ENCODE assay signal across 30 cellular contexts in genomic region chr1:193009501-193009900, GRCh38.
"Had no signal": no experiment of that assay in that cellular context is flagged by ENCODE, and none has a peak within 500 bp of the region (broad histone marks: within the 10 kb centered on the region; RNA-seq: fewer than 3 reads in every experiment).

No MANE protein-coding gene starts in this region.

- H3K4me1 ChIP-seq: foreskin keratinocyte, neural progenitor cell, prostate gland, right atrium auricular region, testis had no signal

- H3K36me3 ChIP-seq: colonic mucosa, esophagus muscularis mucosa, gastroesophageal sphincter, heart left ventricle, neural progenitor cell, prostate gland, right atrium auricular region, tibial artery had no signal

- H3K4me3 ChIP-seq: colonic mucosa, esophagus muscularis mucosa, gastroesophageal sphincter, heart left ventricle, lung, mucosa of descending colon, neural progenitor cell, prostate gland, right atrium auricular region, testis, tibial artery had no signal

- H3K27me3 ChIP-seq: colonic mucosa, esophagus muscularis mucosa, foreskin keratinocyte, gastroesophageal sphincter, heart left ventricle, neural progenitor cell, right atrium auricular region, testis, tibial artery had no signal

- DNase-seq: colonic mucosa; effector CD8-positive, alpha-beta T cell; foreskin keratinocyte; heart left ventricle; hippocampal formation; immature natural killer cell; mucosa of descending colon; naive B cell; stimulated activated CD4-positive, alpha-beta T cell treated with anti-CD3 and anti-CD28 coated beads, Interleukin-2, amount 100 ng/mL, for 24 hours; stimulated activated CD4-positive, alpha-beta T cell treated with anti-CD3 and anti-CD28 coated beads, Interleukin-4, amount 100 ng/mL, for 24 hours; stimulated activated naive CD8-positive, alpha-beta T cell treated with anti-CD3 and anti-CD28 coated beads, Interleukin-15, Interleukin-2, amounts not matched to agents 100 U/mL and 50 U/mL, for 24 hours; substantia nigra; testis; tibial artery had no signal

- H3K27ac ChIP-seq: colonic mucosa, esophagus muscularis mucosa, foreskin keratinocyte, gastroesophageal sphincter, heart left ventricle, neural progenitor cell, prostate gland, right atrium auricular region, testis, tibial artery had no signal

- ATAC-seq: foreskin keratinocyte; gastroesophageal sphincter; heart left ventricle; left lobe of liver; mucosa of descending colon; natural killer cell treated with Interleukin-12 subunit alpha and Interleukin-12 subunit beta and Interleukin-15 and Interleukin-18, amount 100 ng/mL, for 72 hours; sciatic nerve; stimulated activated effector memory CD8-positive, alpha-beta T cell treated with anti-CD3 and anti-CD28 coated beads, Interleukin-12 subunit alpha, Interleukin-12 subunit beta, amount 100 ng/mL, for 72 hours; stimulated activated naive CD8-positive, alpha-beta T cell treated with anti-CD3 and anti-CD28 coated beads, Interleukin-15, Interleukin-2, amounts not matched to agents 100 U/mL and 50 U/mL, for 24 hours had no signal

- H3K27me3 Mint-ChIP-seq: dendritic cell treated with granulocyte-macrophage colony-stimulating factor and Interleukin-4, amounts not matched to agents 40 ng/mL and 50 ng/mL, for 4 days; memory B cell; naive B cell; natural killer cell treated with Interleukin-12 subunit alpha and Interleukin-12 subunit beta and Interleukin-15 and Interleukin-18, amount 100 ng/mL, for 72 hours; type B pancreatic cell had no signal

- H3K4me3 Mint-ChIP-seq: dendritic cell treated with granulocyte-macrophage colony-stimulating factor and Interleukin-4, amounts not matched to agents 40 ng/mL and 50 ng/mL, for 4 days; immature natural killer cell; memory B cell; mesothelial cell of epicardium; naive B cell; natural killer cell treated with Interleukin-12 subunit alpha and Interleukin-12 subunit beta and Interleukin-15 and Interleukin-18, amount 100 ng/mL, for 72 hours; neural progenitor cell; stimulated activated effector memory CD8-positive, alpha-beta T cell treated with anti-CD3 and anti-CD28 coated beads, Interleukin-12 subunit alpha, Interleukin-12 subunit beta, amount 100 ng/mL, for 72 hours; type B pancreatic cell had no signal

- H3K27ac Mint-ChIP-seq: dendritic cell treated with granulocyte-macrophage colony-stimulating factor and Interleukin-4, amounts not matched to agents 40 ng/mL and 50 ng/mL, for 4 days; memory B cell; mesothelial cell of epicardium; natural killer cell treated with Interleukin-12 subunit alpha and Interleukin-12 subunit beta and Interleukin-15 and Interleukin-18, amount 100 ng/mL, for 72 hours; neural progenitor cell; stimulated activated effector memory CD8-positive, alpha-beta T cell treated with anti-CD3 and anti-CD28 coated beads, Interleukin-12 subunit alpha, Interleukin-12 subunit beta, amount 100 ng/mL, for 72 hours; type B pancreatic cell had no signal

- FAIRE-seq: endothelial cell of umbilical vein, keratinocyte had no signal

- H3K4me1 Mint-ChIP-seq: immature natural killer cell, memory B cell, neural progenitor cell had no signal

- H3K9me3 ChIP-seq: colonic mucosa, esophagus muscularis mucosa, gastroesophageal sphincter, mucosa of descending colon, prostate gland, right atrium auricular region, testis had no signal
